Comparison of ENCODE assay signal across 8 cellular contexts in the genomic region with DNA sequence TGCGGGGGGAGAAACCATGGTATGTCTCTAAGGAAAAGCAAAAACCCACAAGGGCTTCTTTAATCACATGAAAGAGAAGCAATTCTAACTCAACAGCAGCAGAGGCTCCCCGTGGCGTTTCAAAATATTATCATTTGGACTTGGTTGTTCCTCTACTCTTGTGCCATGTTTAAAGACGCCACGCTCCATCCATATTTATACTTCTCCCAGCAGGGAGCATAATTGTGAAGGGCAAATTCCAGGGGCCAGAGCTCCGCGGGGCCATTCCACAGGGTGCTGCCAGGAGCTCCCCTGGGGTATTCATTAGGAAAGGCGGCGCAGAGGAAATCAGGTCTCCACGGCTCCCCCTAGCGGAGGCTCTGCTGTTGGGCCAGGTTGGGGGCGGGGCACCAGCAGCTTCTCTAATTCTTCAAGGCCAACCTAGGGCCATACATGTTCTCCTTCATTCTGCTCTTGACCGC.
DNase-seq lines count a peak whose midpoint lies in the region; ATAC-seq and TF ChIP-seq lines count a peak whose summit lies in the region.

No MANE protein-coding gene starts in this region.

- intact Hi-C loops in posterior cingulate gyrus (cut with DNase I): no loop called here

- ATAC-seq in GM18873 (IDR thresholded peaks at IDR 0.05; ENCODE audit: low FRiP score, unreplicated experiment) (peak; percentile 68), HG03354 (IDR thresholded peaks at IDR 0.05; ENCODE audit: poor library complexity, severe bottlenecking, unreplicated experiment) (peak; percentile 92)

- H3K4me3 ChIP-seq in AG04449 (ENCODE audit: low read depth, low read length) (no peak overlapping the region), foreskin fibroblast (ENCODE audit: low read depth in 1 of 2, low read length in 2 of 2) (no peak overlapping the region)

- TF ChIP-seq CTCF in AG04449 (IDR thresholded peaks at IDR 0.05; ENCODE audit: insufficient read depth, low read length, missing control alignments): peak; percentile 77
- TF ChIP-seq CTCF in foreskin fibroblast (IDR thresholded peaks at IDR 0.05; ENCODE audit: low read depth, low read length): peak; percentile 51

- CTCF ChIA-PET in AG04449 (lab: Yijun Ruan, JAX): interaction anchor here (0.6 to 9.0 kb wide), 24 partner anchors 8 to 245 kb away, joined by 3 to 58 read pairs (median 4); no protein-coding TSS in a partner anchor

- no peak for DNase-seq in AG04449 (ENCODE audit: low read depth, low spot score)
- DNase-seq in OCI-M1 (lab: John Stamatoyannopoulos, UW): peak; percentile 88
- peak; percentile 91 to 92 for DNase-seq in activated T-cell treated with anti-CD3 and anti-CD28 coated beads, Interleukin-2, amount 50 U/mL, for 48 hours
- DNase-seq in foreskin fibroblast: peak in 1 of 2 donors; percentile 47
- DNase-seq in posterior cingulate gyrus: peak; percentile 37 to 93 (median 74)
- no peak for DNase-seq in NCI-H226

- POLR2A ChIA-PET in AG04449 (lab: Yijun Ruan, JAX): no interaction called here

Comparison
In these comparisons a context has a peak if more than half of its experiments do, and no peak if none do; other contexts are left out.
1. DNase-seq: peak in OCI-M1 (single experiment), activated T-cell treated with anti-CD3 and anti-CD28 coated beads, Interleukin-2, amount 50 U/mL, for 48 hours (2 of 2) and posterior cingulate gyrus (10 of 10); none in AG04449 (single experiment) and NCI-H226 (single experiment).